Comparison of ENCODE assay signal across 8 cellular contexts in the genomic region with DNA sequence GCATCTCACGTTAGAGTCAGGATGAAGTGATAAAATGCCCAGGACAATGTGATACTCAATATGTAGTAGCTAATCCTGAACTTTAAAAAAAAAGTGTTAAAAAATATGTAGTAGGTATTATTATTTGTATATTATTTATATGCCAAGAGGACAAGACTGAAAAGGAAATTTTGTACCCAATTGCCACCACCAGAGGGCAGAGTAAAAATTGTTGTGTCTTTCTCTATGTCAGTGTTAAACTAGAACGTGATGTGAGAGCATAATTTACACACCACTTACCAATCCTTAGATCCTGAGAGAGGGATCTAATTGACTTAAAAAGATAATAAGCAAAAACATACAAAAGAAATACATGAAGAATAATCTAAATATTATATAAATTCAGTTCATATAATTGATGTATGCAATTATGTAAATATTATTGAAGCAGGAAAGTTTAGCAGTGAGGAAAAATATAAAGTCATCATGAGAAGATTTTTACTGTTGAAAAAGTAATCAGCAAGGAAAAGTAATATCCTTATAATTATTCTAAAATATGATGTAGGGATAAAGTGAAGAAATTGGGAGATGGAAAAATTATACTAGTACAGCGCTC.
DNase-seq lines count a peak whose midpoint lies in the region; ATAC-seq, FAIRE-seq and TF ChIP-seq lines count a peak whose summit lies in the region.

No MANE protein-coding gene starts in this region.

- DNase-seq in ACHN (peak; percentile 43), ELR (ENCODE audit: low read depth) (peak; percentile 57), RWPE1 (ENCODE audit: low spot score) (peak; percentile 39), DMS153 treated with DMSO at 0.1 percent for 48 hours (lab: John Stamatoyannopoulos, UW; ENCODE audit: unreplicated experiment) (no peak), T1000 (lab: John Stamatoyannopoulos, UW) (no peak)

- H3K79me2 ChIP-seq in parathyroid adenoma: no peaks in the 10 kb centered on the region

- H3K9me3 ChIP-seq in parathyroid adenoma (ENCODE audit: control insufficient read depth, low read length): no peaks in the 10 kb centered on the region

- peak; percentile 88 for FAIRE-seq in endometrium (lab: Jason Lieb, UNC)

- no peak overlapping the region for H3K9ac ChIP-seq in parathyroid adenoma

- CTCF ChIA-PET in RWPE1 (lab: Yijun Ruan, JAX): interaction anchor here (0.6 to 0.8 kb wide), 4 partner anchors 9 to 189 kb away, joined by 3 to 4 read pairs (median 3); no protein-coding TSS in a partner anchor

- H3K4me2 ChIP-seq in parathyroid adenoma (ENCODE audit: low read length): no peak overlapping the region

- H3K4me1 ChIP-seq in parathyroid adenoma: no peaks in the 10 kb centered on the region

- in situ Hi-C loops in ACHN (cut with HindIII; ENCODE audit: low pct_ligation_motif_present, low pct_unique_long_range_greater_than_20kb, low sequenced_read_pairs): no loop called here

- no peaks in the 10 kb centered on the region for H3K36me3 ChIP-seq in parathyroid adenoma (ENCODE audit: control insufficient read depth, insufficient read depth, low read length)

- H2AFZ ChIP-seq in parathyroid adenoma: no peak overlapping the region

- no peaks in the 10 kb centered on the region for H3K27me3 ChIP-seq in parathyroid adenoma (ENCODE audit: control insufficient read depth, insufficient read depth, low read length)

- TF ChIP-seq CTCF in RWPE1 (conservative IDR thresholded peaks at IDR 0.05; ENCODE audit: low read depth) (peak; percentile 75), parathyroid adenoma (IDR thresholded peaks at IDR 0.05) (peak; percentile 49)

- ATAC-seq in HG02798 (IDR thresholded peaks at IDR 0.05; ENCODE audit: poor library complexity, unreplicated experiment): peak; percentile 63

- H3K4me3 ChIP-seq in parathyroid adenoma (ENCODE audit: low read depth, low read length): no peak overlapping the region

- POLR2A ChIA-PET in RWPE1 (lab: Yijun Ruan, JAX; ENCODE audit: low non-redundant PET): no interaction called here

- H3K27ac ChIP-seq in RWPE1: no peak overlapping the region
- H3K27ac ChIP-seq in parathyroid adenoma: no peak overlapping the region

Comparison
In these comparisons a context has a peak if more than half of its experiments do, and no peak if none do; other contexts are left out.
1. DNase-seq: peak in ACHN (single experiment), ELR (single experiment) and RWPE1 (single experiment); none in DMS153 treated with DMSO at 0.1 percent for 48 hours (single experiment) and T1000 (single experiment).